24 cellular contexts compared by ENCODE assay signal in the genomic region with DNA sequence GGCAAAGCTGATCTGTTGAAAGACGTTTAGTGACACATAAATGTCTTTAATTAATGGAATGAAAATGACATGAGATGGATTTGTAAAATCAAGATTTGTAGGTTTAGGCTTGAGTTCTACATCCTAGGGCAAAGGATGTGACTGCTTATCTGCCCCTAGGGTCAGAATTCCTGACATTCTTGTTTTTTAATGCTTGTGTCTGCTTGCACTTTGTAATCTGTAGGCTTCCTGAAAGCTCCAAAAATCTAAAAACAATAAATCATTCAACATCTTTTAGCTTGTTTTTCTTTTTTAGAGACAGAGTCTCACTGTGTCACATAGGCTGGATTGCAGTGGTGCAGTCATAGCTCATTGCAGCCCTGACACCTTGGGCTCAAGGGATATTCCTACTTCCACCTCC.
A peak's percentile ranks its signal among the peaks of the same experiment; 100 is the strongest.
DNase-seq lines count a peak whose midpoint lies in the region; ATAC-seq, FAIRE-seq and TF ChIP-seq lines count a peak whose summit lies in the region.
"Had no signal": no experiment of that assay in that cellular context is flagged by ENCODE, and none has a peak within 500 bp of the region (broad histone marks: within the 10 kb centered on the region; RNA-seq: fewer than 3 reads in every experiment).

No MANE protein-coding gene starts in this region.

- ATAC-seq in GM23338 (no peak), HG03565 (IDR thresholded peaks at IDR 0.05; ENCODE audit: unreplicated experiment) (no peak), HG03039 (IDR thresholded peaks at IDR 0.05; ENCODE audit: unreplicated experiment) (no peak), GM21737 (IDR thresholded peaks at IDR 0.05; ENCODE audit: unreplicated experiment) (no peak)
- ATAC-seq: CD8-positive, alpha-beta T cell; PC-3 had no signal

- dilution Hi-C loops in keratinocyte (cut with MboI; ENCODE audit: extremely low pct_ligation_motif_present, low sequenced_read_pairs): no loop called here

- peaks cover 3% of the 10 kb centered on the region; the same call in 1 of the 2 replicates for H3K9me2 ChIP-seq in GM23338 (ENCODE audit: insufficient read depth)

- H3K4me2 ChIP-seq in GM23338: no peak overlapping the region
- H3K4me2 ChIP-seq in keratinocyte (ENCODE audit: control insufficient read depth, extremely low read depth, insufficient read depth, low read depth, low read length): peak overlapping the region; percentile 51

- H3K4me1 Mint-ChIP-seq in GM23338 (peaks cover 10% of the 10 kb centered on the region; the same call in 2 of the 3 replicates), nephron progenitor cell (no peaks in the 10 kb centered on the region)
- H3K4me1 Mint-ChIP-seq: B cell had no signal

- H3K36me3 Mint-ChIP-seq in GM23338 (ENCODE audit: low read depth) (no peaks in the 10 kb centered on the region), nephron progenitor cell (ENCODE audit: low read depth) (no peaks in the 10 kb centered on the region)
- H3K36me3 Mint-ChIP-seq: CD8-positive, alpha-beta T cell had no signal

- H3K27me3 ChIP-seq in GM23338 (ENCODE audit: insufficient read depth) (no peaks in the 10 kb centered on the region), keratinocyte (ENCODE audit: control insufficient read depth, extremely low read depth, insufficient read depth, low read length) (no peaks in the 10 kb centered on the region)
- H3K27me3 ChIP-seq: MG63 had no signal

- H4K20me1 ChIP-seq in GM23338 (replicated peaks; ENCODE audit: insufficient read depth) (no peaks in the 10 kb centered on the region), keratinocyte (ENCODE audit: control insufficient read depth, extremely low read depth, insufficient read depth, low read length) (no peaks in the 10 kb centered on the region)

- H3K4me3 Mint-ChIP-seq in GM23338 (no peak overlapping the region), nephron progenitor cell (no peak overlapping the region)
- H3K4me3 Mint-ChIP-seq: B cell; CD8-positive, alpha-beta T cell had no signal

- no peaks in the 10 kb centered on the region for H3K9me3 ChIP-seq in keratinocyte (ENCODE audit: control insufficient read depth, low read depth, low read length)
- H3K9me3 ChIP-seq: MG63 had no signal

- H3K79me2 ChIP-seq in GM23338 (replicated peaks; ENCODE audit: insufficient read depth): no peaks in the 10 kb centered on the region
- H3K79me2 ChIP-seq in keratinocyte (ENCODE audit: control insufficient read depth, insufficient read depth, low read length): no peaks in the 10 kb centered on the region

- H3K27ac ChIP-seq in GM23338 (ENCODE audit: low read depth): no peak overlapping the region
- no peak overlapping the region for H3K27ac ChIP-seq in keratinocyte (ENCODE audit: control insufficient read depth, insufficient read depth, low read length)
- H3K27ac ChIP-seq: C4-2B had no signal

- no peak overlapping the region for H2AFZ ChIP-seq in GM23338
- H2AFZ ChIP-seq in keratinocyte (ENCODE audit: control insufficient read depth, low read length): peak overlapping the region; percentile 47

- H3K9ac ChIP-seq in keratinocyte (ENCODE audit: control insufficient read depth, extremely low read depth, insufficient read depth, low read length): no peak overlapping the region

- H3K4me1 ChIP-seq in GM23338 (ENCODE audit: insufficient read depth) (peaks cover 5% of the 10 kb centered on the region; the same call in 1 of the 2 replicates), keratinocyte (ENCODE audit: control insufficient read depth, extremely low read depth, insufficient read depth, low read length) (peaks cover 26% of the 10 kb centered on the region)

- peak; percentile 27 for DNase-seq in GM23338 (ENCODE audit: low spot score)
- DNase-seq in RPMI7951 (ENCODE audit: low read depth): peak; percentile 13
- DNase-seq in keratinocyte (ENCODE audit: low read depth, low spot score): no peak
- no peak for DNase-seq in nephron progenitor cell
- DNase-seq: CD8-positive, alpha-beta T cell; H7; KBM-7; MG63; NCI-H1105 treated with DMSO at 0.1 percent for 48 hours; NCI-H146; NCI-H2029; NCI-H446 treated with DMSO at 0.1 percent for 48 hours; NCI-H526; NCI-H82; NK-92 treated with Interleukin-12 subunit alpha and Interleukin-12 subunit beta, amount 100 ng/mL, for 24 hours; PC-3; RPMI8226; SHP77 treated with DMSO at 0.1 percent for 48 hours had no signal

- TF ChIP-seq CTCF in GM23338 (conservative IDR thresholded peaks at IDR 0.05; ENCODE audit: low read depth in 2 of 2) (no peak), keratinocyte (optimal IDR thresholded peaks at IDR 0.05 in 1 of 3, IDR thresholded peaks at IDR 0.05 in 1 of 3, conservative IDR thresholded peaks at IDR 0.05 in 1 of 3; ENCODE audit: extremely low read depth in 1 of 3, insufficient read depth in 2 of 3, low read length in 3 of 3) (no peak), nephron progenitor cell (IDR thresholded peaks at IDR 0.05) (no peak)

- FAIRE-seq in keratinocyte (lab: Jason Lieb, UNC): peak; percentile 32
- FAIRE-seq: GM19239 had no signal

- H3F3A ChIP-seq in GM23338 (replicated peaks; ENCODE audit: low read depth): no peaks in the 10 kb centered on the region

- H3K36me3 ChIP-seq in GM23338 (ENCODE audit: insufficient read depth) (no peaks in the 10 kb centered on the region), keratinocyte (ENCODE audit: control insufficient read depth in 2 of 2, extremely low read depth in 1 of 2, insufficient read depth in 2 of 2, low read length in 2 of 2) (no peaks in the 10 kb centered on the region)
- H3K36me3 ChIP-seq: MG63 had no signal

- H3K27me3 Mint-ChIP-seq in GM23338 (ENCODE audit: insufficient read depth, low read depth, poor library complexity) (no peaks in the 10 kb centered on the region), nephron progenitor cell (ENCODE audit: low read depth, poor library complexity) (no peaks in the 10 kb centered on the region)
- H3K27me3 Mint-ChIP-seq: B cell had no signal

- H3K27ac Mint-ChIP-seq in GM23338 (no peak overlapping the region), nephron progenitor cell (no peak overlapping the region)
- H3K27ac Mint-ChIP-seq: B cell; CD8-positive, alpha-beta T cell had no signal

- no peak overlapping the region for H3K4me3 ChIP-seq in GM23338
- no peak overlapping the region for H3K4me3 ChIP-seq in keratinocyte (ENCODE audit: control insufficient read depth in 2 of 3, extremely low read depth in 1 of 3, insufficient read depth in 2 of 3, low read depth in 1 of 3, low read length in 3 of 3)
- H3K4me3 ChIP-seq: MG63 had no signal

- H3K9me3 Mint-ChIP-seq in GM23338 (no peaks in the 10 kb centered on the region), nephron progenitor cell (no peaks in the 10 kb centered on the region)
- H3K9me3 Mint-ChIP-seq: CD8-positive, alpha-beta T cell had no signal

- H3K9me1 ChIP-seq in keratinocyte (ENCODE audit: control insufficient read depth, extremely low read depth, insufficient read depth, low read length): no peaks in the 10 kb centered on the region

TF ChIP-seq in GM23338, 12 proteins besides CTCF, POLR2A, EP300 and RAD21 (continues in another document):
- TF ChIP-seq, protein P1, sequence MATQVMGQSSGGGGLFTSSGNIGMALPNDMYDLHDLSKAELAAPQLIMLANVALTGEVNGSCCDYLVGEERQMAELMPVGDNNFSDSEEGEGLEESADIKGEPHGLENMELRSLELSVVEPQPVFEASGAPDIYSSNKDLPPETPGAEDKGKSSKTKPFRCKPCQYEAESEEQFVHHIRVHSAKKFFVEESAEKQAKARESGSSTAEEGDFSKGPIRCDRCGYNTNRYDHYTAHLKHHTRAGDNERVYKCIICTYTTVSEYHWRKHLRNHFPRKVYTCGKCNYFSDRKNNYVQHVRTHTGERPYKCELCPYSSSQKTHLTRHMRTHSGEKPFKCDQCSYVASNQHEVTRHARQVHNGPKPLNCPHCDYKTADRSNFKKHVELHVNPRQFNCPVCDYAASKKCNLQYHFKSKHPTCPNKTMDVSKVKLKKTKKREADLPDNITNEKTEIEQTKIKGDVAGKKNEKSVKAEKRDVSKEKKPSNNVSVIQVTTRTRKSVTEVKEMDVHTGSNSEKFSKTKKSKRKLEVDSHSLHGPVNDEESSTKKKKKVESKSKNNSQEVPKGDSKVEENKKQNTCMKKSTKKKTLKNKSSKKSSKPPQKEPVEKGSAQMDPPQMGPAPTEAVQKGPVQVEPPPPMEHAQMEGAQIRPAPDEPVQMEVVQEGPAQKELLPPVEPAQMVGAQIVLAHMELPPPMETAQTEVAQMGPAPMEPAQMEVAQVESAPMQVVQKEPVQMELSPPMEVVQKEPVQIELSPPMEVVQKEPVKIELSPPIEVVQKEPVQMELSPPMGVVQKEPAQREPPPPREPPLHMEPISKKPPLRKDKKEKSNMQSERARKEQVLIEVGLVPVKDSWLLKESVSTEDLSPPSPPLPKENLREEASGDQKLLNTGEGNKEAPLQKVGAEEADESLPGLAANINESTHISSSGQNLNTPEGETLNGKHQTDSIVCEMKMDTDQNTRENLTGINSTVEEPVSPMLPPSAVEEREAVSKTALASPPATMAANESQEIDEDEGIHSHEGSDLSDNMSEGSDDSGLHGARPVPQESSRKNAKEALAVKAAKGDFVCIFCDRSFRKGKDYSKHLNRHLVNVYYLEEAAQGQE (IDR thresholded peaks at IDR 0.05; ENCODE audit: unreplicated experiment): no peak
- TF ChIP-seq POLR2AphosphoS5 (IDR thresholded peaks at IDR 0.05; ENCODE audit: low read depth) (no peak), EZH2phosphoT487 (IDR thresholded peaks at IDR 0.05; ENCODE audit: unreplicated experiment) (no peak), ZNF114 (CRISPR knock-in tag; IDR thresholded peaks at IDR 0.05) (no peak), CREB1 (CRISPR knock-in tag; IDR thresholded peaks at IDR 0.05; ENCODE audit: low read depth) (no peak)

Comparison
In these comparisons a context has a peak if more than half of its experiments do, and no peak if none do; other contexts are left out.
1. DNase-seq: peak in GM23338 (single experiment) and RPMI7951 (single experiment); none in keratinocyte (single experiment) and nephron progenitor cell (single experiment).